ENCODE assay signal across 8 cellular contexts in genomic region chr3:157088133-157088488, GRCh38.
DNase-seq lines count a peak whose midpoint lies in the region; ATAC-seq and TF ChIP-seq lines count a peak whose summit lies in the region.

No MANE protein-coding gene starts in this region.

- dilution Hi-C loops in mammary epithelial cell (cut with HindIII; ENCODE audit: low sequenced_read_pairs): no loop called here

- peak overlapping the region; percentile 68 for H3K4me3 Mint-ChIP-seq in mesothelial cell of epicardium

- no peaks in the 10 kb centered on the region for H3K79me2 ChIP-seq in mammary epithelial cell (ENCODE audit: insufficient read depth, low read length)

- H3K36me3 ChIP-seq in mammary epithelial cell (ENCODE audit: insufficient read depth, low read length): no peaks in the 10 kb centered on the region

- H3K36me3 Mint-ChIP-seq in mesothelial cell of epicardium: no peaks in the 10 kb centered on the region

- WGBS in mammary epithelial cell (ENCODE audit: low coverage, missing lambda C conversion rate): 0% methylated on average over 6 of the region's 6 CpGs

- in situ Hi-C loops in mammary epithelial cell (cut with MboI; ENCODE audit: low sequenced_read_pairs in 2 of 2): loop anchor here (10.0 to 25.0 kb wide), 4 partner anchors 273 to 551 kb away; no protein-coding TSS in a partner anchor

- CTCF ChIA-PET in mammary epithelial cell (lab: Charles Lee; ENCODE audit: low non-redundant PET): interaction anchor here (0.6 kb wide), 1 partner anchor 663 kb away, joined by 4 read pairs; no protein-coding TSS in a partner anchor

- TSS peak; percentile 90 for BruUV-seq in mammary epithelial cell (replicated peaks; lab: Mats Ljungman, UMichigan)

- peaks cover 35% of the 10 kb centered on the region for H3K4me1 Mint-ChIP-seq in mesothelial cell of epicardium

- H4K20me1 ChIP-seq in mammary epithelial cell (ENCODE audit: insufficient read depth, low read length): no peaks in the 10 kb centered on the region

- no peaks in the 10 kb centered on the region for H3K27me3 Mint-ChIP-seq in mesothelial cell of epicardium (ENCODE audit: low read depth)

- H3K9me3 Mint-ChIP-seq in mesothelial cell of epicardium: no peaks in the 10 kb centered on the region

- no peak overlapping the region for H2AFZ ChIP-seq in mammary epithelial cell (ENCODE audit: low read depth, low read length)

- peak overlapping the region; percentile 98 for H3K27ac ChIP-seq in 22Rv1
- H3K27ac ChIP-seq in HL-60 (replicated peaks): peak overlapping the region; percentile 76
- H3K27ac ChIP-seq in mammary epithelial cell (ENCODE audit: insufficient read depth, low read depth, low read length): peak overlapping the region; percentile 92

- DNase-seq in HL-60 (ENCODE audit: low read depth in 1 of 2, low spot score in 1 of 2) (no peak), mammary epithelial cell (no peak), mesothelial cell of epicardium (ENCODE audit: low spot score in 2 of 2, unreplicated experiment in 2 of 2) (no peak), NCI-H82 treated with DMSO at 0.1 percent for 48 hours (lab: John Stamatoyannopoulos, UW; ENCODE audit: unreplicated experiment) (no peak), NCI-H1105 (lab: John Stamatoyannopoulos, UW) (no peak)

- H3K9ac ChIP-seq in mammary epithelial cell (ENCODE audit: insufficient read depth, low read length): peak overlapping the region; percentile 94

- H3K27me3 ChIP-seq in HL-60 (ENCODE audit: insufficient read depth, poor library complexity, severe bottlenecking) (no peaks in the 10 kb centered on the region), mammary epithelial cell (ENCODE audit: insufficient read depth, low read length) (no peaks in the 10 kb centered on the region)

- H3K27ac Mint-ChIP-seq in mesothelial cell of epicardium: peak overlapping the region; percentile 98

- peak overlapping the region; percentile 97 for H3K4me2 ChIP-seq in mammary epithelial cell (ENCODE audit: insufficient read depth, low read depth, low read length)

- peak overlapping the region; percentile 70 for H3K4me3 ChIP-seq in HL-60 (replicated peaks; ENCODE audit: insufficient read depth, low read length)
- peak overlapping the region; percentile 35 to 56 (median 54) for H3K4me3 ChIP-seq in mammary epithelial cell (replicated peaks in 1 of 3; ENCODE audit: insufficient read depth in 1 of 3, low read depth in 2 of 3, low read length in 3 of 3)

- H3K9me3 ChIP-seq in mammary epithelial cell (replicated peaks; ENCODE audit: insufficient read depth, low read length): no peaks in the 10 kb centered on the region

- ATAC-seq in GM19351 (IDR thresholded peaks at IDR 0.05; ENCODE audit: unreplicated experiment) (no peak), HG03039 (IDR thresholded peaks at IDR 0.05; ENCODE audit: unreplicated experiment) (no peak)

- H3K4me1 ChIP-seq in mammary epithelial cell (ENCODE audit: insufficient read depth, low read length): peaks cover 54% of the 10 kb centered on the region

- intact Hi-C loops in mammary epithelial cell (cut with micrococcal nuclease): loop anchor here (1.0 to 10.0 kb wide), 2 partner anchors 42 to 407 kb away; no protein-coding TSS in a partner anchor

- TF ChIP-seq CTCF in 22Rv1 (IDR thresholded peaks at IDR 0.05): no peak
- TF ChIP-seq CTCF in HL-60 (IDR thresholded peaks at IDR 0.05; ENCODE audit: insufficient read depth, low read length): no peak
- no peak for TF ChIP-seq CTCF in mammary epithelial cell (conservative IDR thresholded peaks at IDR 0.05 in 1 of 2, IDR thresholded peaks at IDR 0.05 in 1 of 2; ENCODE audit: extremely low read depth in 1 of 2, insufficient read depth in 1 of 2, low read depth in 1 of 2, low read length in 2 of 2)
- no peak for TF ChIP-seq CTCF in mesothelial cell of epicardium (IDR thresholded peaks at IDR 0.05; ENCODE audit: unreplicated experiment)
